In genomic region chr4:105509291-105509690, GRCh38 we compare ENCODE assay signal across 11 cellular contexts. TPM values are rescaled to one million over a fixed set of nuclear protein-coding genes. Genes with fewer than 3 reads are reported as not detected.
DNase-seq lines count a peak whose midpoint lies in the region; ATAC-seq, FAIRE-seq and TF ChIP-seq lines count a peak whose summit lies in the region.
"Had no signal": no experiment of that assay in that cellular context is flagged by ENCODE, and none has a peak within 500 bp of the region (broad histone marks: within the 10 kb centered on the region; RNA-seq: fewer than 3 reads in every experiment).

No MANE protein-coding gene starts in this region.

- H2AFZ ChIP-seq in keratinocyte (ENCODE audit: control insufficient read depth, low read length) = peak overlapping the region; percentile 56

- H3K4me1 ChIP-seq in keratinocyte (ENCODE audit: control insufficient read depth, extremely low read depth, insufficient read depth, low read length) = peaks cover 10% of the 10 kb centered on the region

- peak overlapping the region; percentile 22 for H3K4me2 ChIP-seq in keratinocyte (ENCODE audit: control insufficient read depth, extremely low read depth, insufficient read depth, low read depth, low read length)

- H3K9ac ChIP-seq in keratinocyte (ENCODE audit: control insufficient read depth, extremely low read depth, insufficient read depth, low read length) = no peak overlapping the region

- dilution Hi-C loops in keratinocyte (cut with MboI; ENCODE audit: extremely low pct_ligation_motif_present, low sequenced_read_pairs) = no loop called here

- FAIRE-seq in keratinocyte (lab: Jason Lieb, UNC) = peak; percentile 58

- ATAC-seq in GM18909 (IDR thresholded peaks at IDR 0.05; ENCODE audit: poor library complexity, unreplicated experiment) (peak; percentile 97), GM21737 (IDR thresholded peaks at IDR 0.05; ENCODE audit: unreplicated experiment) (peak; percentile 95), HG03378 (IDR thresholded peaks at IDR 0.05; ENCODE audit: unreplicated experiment) (peak; percentile 99)

- no peak overlapping the region for H3K4me3 ChIP-seq in keratinocyte (ENCODE audit: control insufficient read depth in 2 of 3, extremely low read depth in 1 of 3, insufficient read depth in 2 of 3, low read depth in 1 of 3, low read length in 3 of 3)
- H3K4me3 ChIP-seq: lung had no signal

- H4K20me1 ChIP-seq in keratinocyte (ENCODE audit: control insufficient read depth, extremely low read depth, insufficient read depth, low read length) = no peaks in the 10 kb centered on the region

- no peaks in the 10 kb centered on the region for H3K9me1 ChIP-seq in keratinocyte (ENCODE audit: control insufficient read depth, extremely low read depth, insufficient read depth, low read length)

- no peaks in the 10 kb centered on the region for H3K36me3 ChIP-seq in keratinocyte (ENCODE audit: control insufficient read depth in 2 of 2, extremely low read depth in 1 of 2, insufficient read depth in 2 of 2, low read length in 2 of 2)

- no peaks in the 10 kb centered on the region for H3K79me2 ChIP-seq in keratinocyte (ENCODE audit: control insufficient read depth, insufficient read depth, low read length)

- no peaks in the 10 kb centered on the region for H3K27me3 ChIP-seq in keratinocyte (ENCODE audit: control insufficient read depth, extremely low read depth, insufficient read depth, low read length)

- DNase-seq in keratinocyte (ENCODE audit: low read depth, low spot score) (no peak), activated gamma-delta T cell (lab: John Stamatoyannopoulos, UW) (no peak), NCI-H2029 treated with DMSO at 0.1 percent for 48 hours (lab: John Stamatoyannopoulos, UW) (no peak), activated gamma-delta T cell treated with Interleukin-2 at 50 U/mL for 16 hours (no peak), kidney glomerular epithelial cell (lab: John Stamatoyannopoulos, UW) (no peak)
- DNase-seq: central memory CD4-positive, alpha-beta T cell; DND-41 had no signal

- H3K27ac ChIP-seq in keratinocyte (ENCODE audit: control insufficient read depth, insufficient read depth, low read length) = no peak overlapping the region

- TF ChIP-seq CTCF in keratinocyte (optimal IDR thresholded peaks at IDR 0.05 in 1 of 3, IDR thresholded peaks at IDR 0.05 in 1 of 3, conservative IDR thresholded peaks at IDR 0.05 in 1 of 3; ENCODE audit: extremely low read depth in 1 of 3, insufficient read depth in 2 of 3, low read length in 3 of 3) = no peak

- H3K9me3 ChIP-seq in keratinocyte (ENCODE audit: control insufficient read depth, low read depth, low read length) = no peaks in the 10 kb centered on the region

RNA-seq across cellular contexts. Expression of gene PPA2, which starts 35.4 kb away (rescaled TPM):
- 68.7 to 174 TPM (median 123 TPM) in 3 replicates for polyA plus RNA-seq in keratinocyte
- polyA plus RNA-seq in keratinocyte (2011; ENCODE audit: low read depth) = 58.6 TPM
- 95.8 and 182 TPM in 2 replicates for polyA plus RNA-seq in keratinocyte (2011; cell fraction: cytosol; rRNA removed)
- polyA plus RNA-seq in keratinocyte (2011; cell fraction: nucleus; rRNA removed) = 61.6 and 80.2 TPM in 2 replicates
- polyA plus RNA-seq in keratinocyte (2012; ENCODE audit: low replicate concordance) = 93.1 and 96.8 TPM in 2 replicates
- 12.2 to 46.0 TPM (median 22.4 TPM) in 3 replicates for polyA minus RNA-seq in keratinocyte
- polyA minus RNA-seq in keratinocyte (2011; cell fraction: cytosol; rRNA and poly(A)+ RNA removed) = 160 TPM
- 40.0 and 63.5 TPM in 2 replicates for polyA minus RNA-seq in keratinocyte (2011; cell fraction: nucleus; rRNA and poly(A)+ RNA removed)

RNA-seq across cellular contexts. Expression of gene ARHGEF38, which starts 43.1 kb away (rescaled TPM):
- polyA plus RNA-seq in keratinocyte = 0.01 to 0.09 TPM in 2 of 3 replicates, not detected in the other
- polyA plus RNA-seq in keratinocyte (2011; ENCODE audit: low read depth) = not detected
- not detected in 2 replicates for polyA plus RNA-seq in keratinocyte (2011; cell fraction: cytosol; rRNA removed)
- 0.04 and 0.05 TPM in 2 replicates for polyA plus RNA-seq in keratinocyte (2011; cell fraction: nucleus; rRNA removed)
- polyA plus RNA-seq in keratinocyte (2012; ENCODE audit: low replicate concordance) = not detected in 2 replicates
- 0.03 TPM in 1 of 3 replicates, not detected in the others for polyA minus RNA-seq in keratinocyte
- not detected for polyA minus RNA-seq in keratinocyte (2011; cell fraction: cytosol; rRNA and poly(A)+ RNA removed)
- polyA minus RNA-seq in keratinocyte (2011; cell fraction: nucleus; rRNA and poly(A)+ RNA removed) = not detected in 2 replicates
